7 cellular contexts compared by ENCODE assay signal in the genomic region with DNA sequence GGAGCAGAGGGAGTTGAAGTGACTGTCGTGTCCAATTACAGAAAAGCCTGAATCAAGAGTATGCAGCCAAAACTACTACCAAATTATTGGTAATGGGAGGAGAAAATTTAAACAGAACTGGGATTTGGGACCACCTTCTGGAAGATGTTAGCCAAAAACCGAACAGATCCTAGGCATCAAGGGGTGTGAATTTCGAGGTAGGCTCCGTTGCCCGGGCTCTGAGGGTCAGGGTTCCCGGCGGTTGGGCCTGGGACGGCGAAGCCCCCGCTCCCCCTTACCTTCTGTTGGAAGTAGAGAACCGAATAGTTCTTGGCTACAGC. TPM values are rescaled to one million over a fixed set of nuclear protein-coding genes. Genes with fewer than 3 reads are reported as not detected.
A peak's percentile ranks its signal among the peaks of the same experiment; 100 is the strongest.
DNase-seq lines count a peak whose midpoint lies in the region; ATAC-seq and TF ChIP-seq lines count a peak whose summit lies in the region.

No MANE protein-coding gene starts in this region.

- H3K27ac Mint-ChIP-seq in progenitor cell of endocrine pancreas = peak overlapping the region; percentile 97

- peak overlapping the region; percentile 83 for H3K4me3 ChIP-seq in OCI-LY3 (ENCODE audit: low read length)
- H3K4me3 ChIP-seq in epithelial cell of proximal tubule (ENCODE audit: low read depth, low read length) = peak overlapping the region; percentile 84

- peaks cover 8% of the 10 kb centered on the region for H3K36me3 ChIP-seq in OCI-LY3 (replicated peaks; ENCODE audit: low read depth, low read length)

- peak overlapping the region; percentile 71 for H2AFZ ChIP-seq in OCI-LY3 (ENCODE audit: low read depth, low read length)

- DNase-seq in epithelial cell of proximal tubule (ENCODE audit: low read depth) (no peak), progenitor cell of endocrine pancreas (ENCODE audit: low spot score, unreplicated experiment) (no peak), DMS 273 treated with DMSO at 0.1 percent for 48 hours (lab: John Stamatoyannopoulos, UW) (no peak)

- no peaks in the 10 kb centered on the region for H3K27me3 ChIP-seq in OCI-LY3 (ENCODE audit: low read depth, low read length)

- no peak for TF ChIP-seq CTCF in OCI-LY3 (IDR thresholded peaks at IDR 0.05; ENCODE audit: low read depth, low read length)
- TF ChIP-seq CTCF in epithelial cell of proximal tubule (conservative IDR thresholded peaks at IDR 0.05; ENCODE audit: low read depth, low read length) = no peak
- no peak for TF ChIP-seq CTCF in progenitor cell of endocrine pancreas (IDR thresholded peaks at IDR 0.05; ENCODE audit: unreplicated experiment)

- H3K9me3 ChIP-seq in OCI-LY3 (ENCODE audit: insufficient read depth, low read length) = peaks cover 4% of the 10 kb centered on the region; the same call in 1 of the 2 replicates

- H3K4me3 Mint-ChIP-seq in progenitor cell of endocrine pancreas (ENCODE audit: low read depth) = peak overlapping the region; percentile 97

- H3K27me3 Mint-ChIP-seq in progenitor cell of endocrine pancreas = no peaks in the 10 kb centered on the region

- H3K4me1 ChIP-seq in OCI-LY3 (ENCODE audit: low read length) = peaks cover 48% of the 10 kb centered on the region

- H3K79me2 ChIP-seq in OCI-LY3 (ENCODE audit: low read length) = peaks cover 73% of the 10 kb centered on the region

- H3K36me3 Mint-ChIP-seq in progenitor cell of endocrine pancreas (ENCODE audit: insufficient read depth) = peaks cover 1% of the 10 kb centered on the region

- ATAC-seq in GM19397 (IDR thresholded peaks at IDR 0.05; ENCODE audit: unreplicated experiment) (peak; percentile 1), HG03457 (IDR thresholded peaks at IDR 0.05; ENCODE audit: unreplicated experiment) (no peak), HG02763 (IDR thresholded peaks at IDR 0.05; ENCODE audit: unreplicated experiment) (no peak)

- H3K27ac ChIP-seq in OCI-LY3 (ENCODE audit: low read length) = peak overlapping the region; percentile 49

- H3K4me2 ChIP-seq in OCI-LY3 (ENCODE audit: low read length) = peak overlapping the region; percentile 86

- H3K9me3 Mint-ChIP-seq in progenitor cell of endocrine pancreas (ENCODE audit: low read depth) = no peaks in the 10 kb centered on the region

- H4K20me1 ChIP-seq in OCI-LY3 (ENCODE audit: insufficient read depth, low read length) = 0 out of 2 replicates have a peak, but pooled peaks cover 4% of the 10 kb centered on the region

- peak overlapping the region; percentile 83 for H3K9ac ChIP-seq in OCI-LY3 (ENCODE audit: low read length)

- peaks cover 27% of the 10 kb centered on the region for H3K4me1 Mint-ChIP-seq in progenitor cell of endocrine pancreas (ENCODE audit: low read depth)

RNA-seq across cellular contexts. Expression of a gene that starts 0.3 kb away (rescaled TPM):
- total RNA-seq in epithelial cell of proximal tubule (22.2 and 30.9 TPM in 2 replicates), progenitor cell of endocrine pancreas (66.3 and 81.4 TPM in 2 replicates)

RNA-seq across cellular contexts. Expression of a gene that starts 1.6 kb away (rescaled TPM):
- total RNA-seq in epithelial cell of proximal tubule (7.1 and 14.6 TPM in 2 replicates), progenitor cell of endocrine pancreas (7.1 and 7.8 TPM in 2 replicates)
